8 cellular contexts compared by ENCODE assay signal in the genomic region with DNA sequence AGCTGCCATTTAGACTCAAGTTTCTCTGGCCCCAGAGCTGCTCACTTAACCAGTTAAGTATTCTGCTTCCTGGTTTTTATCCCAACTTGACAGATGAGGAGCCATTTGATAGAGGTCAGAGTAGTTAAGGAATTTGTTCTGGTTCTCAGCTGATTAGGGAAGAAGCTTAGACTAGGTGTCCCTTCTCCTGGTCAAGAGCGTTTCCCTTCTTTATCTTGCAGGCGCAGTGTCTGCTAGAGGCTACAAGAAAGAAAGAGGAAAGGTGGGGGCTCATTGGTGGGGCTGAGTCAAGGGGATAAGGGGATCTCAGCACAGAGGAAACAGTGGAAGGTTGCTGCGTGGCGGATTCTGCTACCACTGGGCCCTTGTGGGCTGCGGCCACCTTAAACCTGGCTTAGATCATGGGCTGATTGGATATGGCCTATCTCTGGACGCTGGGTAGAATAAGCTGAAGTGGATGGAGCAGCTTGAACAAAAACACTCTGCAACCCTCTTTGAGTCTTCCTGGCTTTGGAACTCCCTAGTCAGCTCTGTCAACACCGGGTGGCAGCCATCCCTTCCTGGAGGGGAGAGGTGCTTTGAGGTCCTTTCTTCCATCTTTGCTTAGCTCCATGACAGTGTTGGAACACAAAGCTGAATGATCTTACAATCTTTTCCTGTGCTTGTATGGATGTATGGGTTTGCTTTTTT.
DNase-seq lines count a peak whose midpoint lies in the region; ATAC-seq and TF ChIP-seq lines count a peak whose summit lies in the region.

No MANE protein-coding gene starts in this region.

- no peaks in the 10 kb centered on the region for H3K4me1 ChIP-seq in RWPE2 (ENCODE audit: insufficient read depth, poor library complexity, severe bottlenecking)
- peaks cover 16% of the 10 kb centered on the region for H3K4me1 ChIP-seq in cardiac muscle cell (ENCODE audit: low read depth)

- peak; percentile 35 for TF ChIP-seq CTCF in AG04449 (IDR thresholded peaks at IDR 0.05; ENCODE audit: insufficient read depth, low read length, missing control alignments)
- peak; percentile 51 for TF ChIP-seq CTCF in GM13977 (IDR thresholded peaks at IDR 0.05; ENCODE audit: extremely low read depth, insufficient read depth, missing control alignments)
- no peak for TF ChIP-seq CTCF in RWPE2 (IDR thresholded peaks at IDR 0.05; ENCODE audit: poor library complexity, severe bottlenecking)
- peak; percentile 20 for TF ChIP-seq CTCF in cardiac muscle cell (IDR thresholded peaks at IDR 0.05; ENCODE audit: low read depth, low read length)
- TF ChIP-seq CTCF in WTC11 (IDR thresholded peaks at IDR 0.05): no peak

- no peak overlapping the region for H3K4me3 ChIP-seq in AG04449 (ENCODE audit: low read depth, low read length)
- no peak overlapping the region for H3K4me3 ChIP-seq in RWPE2 (ENCODE audit: severe bottlenecking)
- H3K4me3 ChIP-seq in cardiac muscle cell: no peak overlapping the region

- no peaks in the 10 kb centered on the region for H3K36me3 ChIP-seq in RWPE2 (ENCODE audit: low read depth)
- H3K36me3 ChIP-seq in cardiac muscle cell: no peaks in the 10 kb centered on the region

- H3K36me3 Mint-ChIP-seq in activated CD8-positive, alpha-beta memory T cell treated with anti-CD3 and anti-CD28 coated beads, Interleukin-2, amount 10 ng/mL, durations not matched to agents 7 days and 5 days: no peaks in the 10 kb centered on the region
- no peaks in the 10 kb centered on the region for H3K36me3 Mint-ChIP-seq in WTC11

- no peak overlapping the region for H3K4me3 Mint-ChIP-seq in activated CD8-positive, alpha-beta memory T cell treated with anti-CD3 and anti-CD28 coated beads, Interleukin-2, amount 10 ng/mL, durations not matched to agents 7 days and 5 days
- H3K4me3 Mint-ChIP-seq in WTC11: no peak overlapping the region

- in situ Hi-C loops in GM13977 (cut with MboI; ENCODE audit: low pct_unique_long_range_greater_than_20kb, low sequenced_read_pairs, unreplicated experiment): no loop called here

- no peaks in the 10 kb centered on the region for H3K9me3 ChIP-seq in RWPE2 (ENCODE audit: severe bottlenecking)
- H3K9me3 ChIP-seq in cardiac muscle cell (ENCODE audit: low read depth): no peaks in the 10 kb centered on the region

- H3K9me3 Mint-ChIP-seq in activated CD8-positive, alpha-beta memory T cell treated with anti-CD3 and anti-CD28 coated beads, Interleukin-2, amount 10 ng/mL, durations not matched to agents 7 days and 5 days (ENCODE audit: low read depth): no peaks in the 10 kb centered on the region
- H3K9me3 Mint-ChIP-seq in WTC11: no peaks in the 10 kb centered on the region

- POLR2A ChIA-PET in AG04449 (lab: Yijun Ruan, JAX): interaction anchor here (0.9 to 1.5 kb wide), 4 partner anchors 218 to 418 kb away, joined by 3 to 5 read pairs (median 4); no protein-coding TSS in a partner anchor
- POLR2A ChIA-PET in WTC11 (lab: Charles Lee): interaction anchor here (0.6 kb wide), 1 partner anchor 11 kb away, joined by 3 read pairs; no protein-coding TSS in a partner anchor

- ATAC-seq in RWPE2 (ENCODE audit: low read depth) (peak; percentile 63; the same call in 2 of the 3 replicates), WTC11 (no peak)
- no peak for ATAC-seq in activated CD8-positive, alpha-beta memory T cell treated with anti-CD3 and anti-CD28 coated beads, Interleukin-2, amount 10 ng/mL, durations not matched to agents 7 days and 5 days

- no peaks in the 10 kb centered on the region for H3K27me3 ChIP-seq in RWPE2 (ENCODE audit: insufficient read depth, poor library complexity, severe bottlenecking)
- H3K27me3 ChIP-seq in cardiac muscle cell: no peaks in the 10 kb centered on the region

- no peak for DNase-seq in AG04449 (ENCODE audit: low read depth, low spot score)
- no peak for DNase-seq in GM13977 (ENCODE audit: low spot score)
- no peak for DNase-seq in RWPE2 (ENCODE audit: low spot score)
- peak; percentile 36 to 62 for DNase-seq in cardiac muscle cell (ENCODE audit: low read depth in 1 of 2, low spot score in 1 of 2)
- no peak for DNase-seq in central memory CD4-positive, alpha-beta T cell
- no peak for DNase-seq in activated effector memory CD4-positive, alpha-beta T cell treated with Interleukin-2 at 50 U/mL for 16 hours
- DNase-seq in activated CD8-positive, alpha-beta memory T cell treated with anti-CD3 and anti-CD28 coated beads, Interleukin-2, amount 10 ng/mL, durations not matched to agents 7 days and 5 days: no peak
- DNase-seq in WTC11 (ENCODE audit: low spot score): no peak

- no peak overlapping the region for H3K27ac Mint-ChIP-seq in activated CD8-positive, alpha-beta memory T cell treated with anti-CD3 and anti-CD28 coated beads, Interleukin-2, amount 10 ng/mL, durations not matched to agents 7 days and 5 days
- no peak overlapping the region for H3K27ac Mint-ChIP-seq in WTC11

- H3K27ac ChIP-seq in RWPE2 (ENCODE audit: poor library complexity, severe bottlenecking): no peak overlapping the region
- peak overlapping the region; percentile 72 for H3K27ac ChIP-seq in cardiac muscle cell

- H3K27me3 Mint-ChIP-seq in activated CD8-positive, alpha-beta memory T cell treated with anti-CD3 and anti-CD28 coated beads, Interleukin-2, amount 10 ng/mL, durations not matched to agents 7 days and 5 days: peaks cover 7% of the 10 kb centered on the region
- no peaks in the 10 kb centered on the region; the same call in 1 of the 2 replicates for H3K27me3 Mint-ChIP-seq in WTC11 (ENCODE audit: low read depth)

- CTCF ChIA-PET in AG04449 (lab: Yijun Ruan, JAX) (interaction anchor here (0.6 to 12.1 kb wide), 65 partner anchors 8 to 859 kb away, joined by 3 to 177 read pairs (median 6); a partner anchor contains a TSS), WTC11 (lab: Charles Lee) (interaction anchor here (0.6 to 5.3 kb wide), 39 partner anchors 10 to 487 kb away, joined by 3 to 111 read pairs (median 4); no protein-coding TSS in a partner anchor)
- CTCF ChIA-PET in activated CD8-positive, alpha-beta memory T cell treated with anti-CD3 and anti-CD28 coated beads, Interleukin-2, amount 10 ng/mL, durations not matched to agents 7 days and 5 days (lab: Charles Lee): interaction anchor here (0.6 to 5.2 kb wide), 27 partner anchors 8 to 476 kb away, joined by 3 to 61 read pairs (median 3); no protein-coding TSS in a partner anchor

- H3K4me1 Mint-ChIP-seq in activated CD8-positive, alpha-beta memory T cell treated with anti-CD3 and anti-CD28 coated beads, Interleukin-2, amount 10 ng/mL, durations not matched to agents 7 days and 5 days: peaks cover 5% of the 10 kb centered on the region
- H3K4me1 Mint-ChIP-seq in WTC11: peaks cover 13% of the 10 kb centered on the region

TF ChIP-seq in WTC11, 78 proteins besides CTCF, POLR2A, EP300 and RAD21:
- no peak for TF ChIP-seq HMGA2 (CRISPR knock-in tag; IDR thresholded peaks at IDR 0.05)
- no peak for TF ChIP-seq GABPB1 (CRISPR knock-in tag; IDR thresholded peaks at IDR 0.05)

Comparison
In these comparisons a context has a peak if more than half of its experiments do, and no peak if none do; other contexts are left out.
1. DNase-seq: peak in cardiac muscle cell (2 of 2); none in AG04449 (single experiment), GM13977 (single experiment), RWPE2 (single experiment), central memory CD4-positive, alpha-beta T cell (single experiment), activated effector memory CD4-positive, alpha-beta T cell treated with Interleukin-2 at 50 U/mL for 16 hours (single experiment), activated CD8-positive, alpha-beta memory T cell treated with anti-CD3 and anti-CD28 coated beads, Interleukin-2, amount 10 ng/mL, durations not matched to agents 7 days and 5 days (single experiment) and WTC11 (single experiment).
2. CTCF ChIP-seq: peak in AG04449 (single experiment), GM13977 (single experiment) and cardiac muscle cell (single experiment); none in RWPE2 (single experiment) and WTC11 (single experiment).